In the genomic region with DNA sequence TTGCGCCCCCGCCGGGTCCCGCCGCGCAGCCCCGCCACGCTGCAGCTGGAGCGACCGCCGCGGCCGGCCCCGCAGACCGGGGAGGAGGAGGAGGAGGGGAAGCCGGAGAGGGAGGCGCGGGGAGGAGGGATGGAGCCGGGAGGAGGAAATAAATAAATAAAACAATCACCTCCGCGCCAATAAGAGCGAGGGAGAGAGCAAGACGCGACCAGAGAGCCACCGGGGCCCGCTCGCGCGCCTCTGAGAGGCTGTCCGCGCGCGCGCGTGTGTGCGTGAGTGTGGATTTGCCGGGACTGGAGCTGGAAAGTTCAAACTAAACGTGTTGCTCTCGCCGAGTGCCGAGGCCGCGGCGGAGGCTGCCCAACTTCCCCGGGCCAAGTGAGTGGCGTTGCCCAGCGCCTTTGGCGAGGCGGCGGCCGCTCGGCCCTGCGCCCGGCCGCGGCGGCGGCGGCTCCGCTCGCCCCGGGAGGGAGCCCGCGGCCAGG, we compare ENCODE assay signal across 8 cellular contexts.
DNase-seq lines count a peak whose midpoint lies in the region; ATAC-seq lines count a peak whose summit lies in the region.

No MANE protein-coding gene starts in this region.

- peaks cover 20% of the 10 kb centered on the region for H3K4me1 ChIP-seq in BLaER1

- ATAC-seq in GM21390 (IDR thresholded peaks at IDR 0.05; ENCODE audit: unreplicated experiment), result peak; percentile 32
- peak; percentile 62 for ATAC-seq in sciatic nerve
- ATAC-seq in GM19452 (IDR thresholded peaks at IDR 0.05; ENCODE audit: unreplicated experiment), result no peak

- no peak overlapping the region for H3K9ac ChIP-seq in BLaER1

- H3K9me3 Mint-ChIP-seq in T-helper 2 cell treated with Interferon-gamma antibody and Interleukin-4, amounts not matched to agents 5 μg/mL and 100 μg/mL, for 36 hours, result no peaks in the 10 kb centered on the region

- H3K4me3 Mint-ChIP-seq in T-helper 2 cell treated with Interferon-gamma antibody and Interleukin-4, amounts not matched to agents 5 μg/mL and 100 μg/mL, for 36 hours, result no peak overlapping the region

- H3K4me3 ChIP-seq in BLaER1, result peak overlapping the region; percentile 69

- peaks cover 2% of the 10 kb centered on the region for H3K4me1 Mint-ChIP-seq in T-helper 2 cell treated with Interferon-gamma antibody and Interleukin-4, amounts not matched to agents 5 μg/mL and 100 μg/mL, for 36 hours (ENCODE audit: low read depth)

- H3K4me2 ChIP-seq in BLaER1, result peak overlapping the region; percentile 99

- H4K20me1 ChIP-seq in BLaER1, result peaks cover 29% of the 10 kb centered on the region

- intact Hi-C loops in sciatic nerve (cut with DNase I), result no loop called here

- H3K27me3 ChIP-seq in BLaER1, result peaks cover 46% of the 10 kb centered on the region

- no peak overlapping the region for H3K27ac Mint-ChIP-seq in T-helper 2 cell treated with Interferon-gamma antibody and Interleukin-4, amounts not matched to agents 5 μg/mL and 100 μg/mL, for 36 hours

- H3K9me3 ChIP-seq in BLaER1, result peaks cover 4% of the 10 kb centered on the region; the same call in 1 of the 2 replicates

- H3K36me3 ChIP-seq in BLaER1, result no peaks in the 10 kb centered on the region

- no peak overlapping the region for H3K27ac ChIP-seq in BLaER1

- peak; percentile 26 for DNase-seq in MV-4-11 (lab: John Stamatoyannopoulos, UW)
- DNase-seq in amygdala (lab: John Stamatoyannopoulos, UW), result peak in 54 of 56 donors; percentile 5 to 77 (median 52)
- DNase-seq in hypothalamus (lab: John Stamatoyannopoulos, UW), result peak in 47 of 51 donors; percentile 3 to 80 (median 51)
- DNase-seq in sciatic nerve (ENCODE audit: low spot score), result peak; percentile 61
- DNase-seq in T-helper 2 cell treated with Interferon-gamma antibody and Interleukin-4, amounts not matched to agents 5 μg/mL and 100 μg/mL, for 36 hours (ENCODE audit: low spot score), result no peak

- peaks cover 41% of the 10 kb centered on the region for H3K27me3 Mint-ChIP-seq in T-helper 2 cell treated with Interferon-gamma antibody and Interleukin-4, amounts not matched to agents 5 μg/mL and 100 μg/mL, for 36 hours (ENCODE audit: low read depth)

- H3K36me3 Mint-ChIP-seq in T-helper 2 cell treated with Interferon-gamma antibody and Interleukin-4, amounts not matched to agents 5 μg/mL and 100 μg/mL, for 36 hours (ENCODE audit: low read depth), result no peaks in the 10 kb centered on the region
